Comparison of ENCODE assay signal across 16 cellular contexts in genomic region chr5:41875121-41875520, GRCh38. TPM values are rescaled to one million over a fixed set of nuclear protein-coding genes. Genes with fewer than 3 reads are reported as not detected.
A peak's percentile ranks its signal among the peaks of the same experiment; 100 is the strongest.
DNase-seq lines count a peak whose midpoint lies in the region; ATAC-seq and TF ChIP-seq lines count a peak whose summit lies in the region.
"Had no signal": no experiment of that assay in that cellular context is flagged by ENCODE, and none has a peak within 500 bp of the region (broad histone marks: within the 10 kb centered on the region; RNA-seq: fewer than 3 reads in every experiment).

No MANE protein-coding gene starts in this region.

- H3K9ac ChIP-seq in Karpas-422 (ENCODE audit: low read length) = no peak overlapping the region
- H3K9ac ChIP-seq: BLaER1 had no signal

- H3K4me1 Mint-ChIP-seq in activated naive CD4-positive, alpha-beta T cell treated with anti-CD3 and anti-CD28 coated beads, Interleukin-2, amount 50 U/mL, for 24 hours = peaks cover 18% of the 10 kb centered on the region
- peaks cover 37% of the 10 kb centered on the region for H3K4me1 Mint-ChIP-seq in T-helper 2 cell treated with Interferon-gamma antibody and Interleukin-4, amounts not matched to agents 5 μg/mL and 100 μg/mL, for 36 hours (ENCODE audit: low read depth)

- no peak for ATAC-seq in GM18502 (IDR thresholded peaks at IDR 0.05; ENCODE audit: poor library complexity, unreplicated experiment)
- ATAC-seq: K562, PC-3 had no signal

- H3K36me3 Mint-ChIP-seq in activated naive CD4-positive, alpha-beta T cell treated with anti-CD3 and anti-CD28 coated beads, Interleukin-2, amount 50 U/mL, for 24 hours = no peaks in the 10 kb centered on the region
- H3K36me3 Mint-ChIP-seq in T-helper 2 cell treated with Interferon-gamma antibody and Interleukin-4, amounts not matched to agents 5 μg/mL and 100 μg/mL, for 36 hours (ENCODE audit: low read depth) = no peaks in the 10 kb centered on the region

- H3K36me3 ChIP-seq in Karpas-422 (ENCODE audit: insufficient read depth, low read length) = no peaks in the 10 kb centered on the region
- no peaks in the 10 kb centered on the region for H3K36me3 ChIP-seq in Peyer's patch
- H3K36me3 ChIP-seq: BLaER1 had no signal

- H3K4me1 ChIP-seq in Karpas-422 (ENCODE audit: low read length) = peaks cover 13% of the 10 kb centered on the region
- peaks cover 0 to 6% (median 3%) of the 10 kb centered on the region in 4 donors for H3K4me1 ChIP-seq in Peyer's patch

- no peaks in the 10 kb centered on the region for H4K20me1 ChIP-seq in Karpas-422 (ENCODE audit: insufficient read depth, low read depth, low read length)
- H4K20me1 ChIP-seq: BLaER1 had no signal

- H3K27ac ChIP-seq in Karpas-422 (ENCODE audit: low read length) (no peak overlapping the region), Peyer's patch (no peak overlapping the region)
- H3K27ac ChIP-seq: BLaER1 had no signal

- DNase-seq in activated naive CD4-positive, alpha-beta T cell treated with anti-CD3 and anti-CD28 coated beads, Interleukin-2, amount 50 U/mL, for 16 hours = no peak
- DNase-seq in GM20000 (ENCODE audit: low spot score) = peak; percentile 23
- no peak for DNase-seq in T-helper 2 cell treated with Interferon-gamma antibody and Interleukin-4, amounts not matched to agents 5 μg/mL and 100 μg/mL, for 36 hours (ENCODE audit: low spot score)
- DNase-seq in Karpas-422 = no peak
- DNase-seq in Peyer's patch = no peak
- DNase-seq: DMS79 treated with DMSO at 0.1 percent for 48 hours, GOT3, NCI-H1417, NCI-H187 treated with DMSO at 0.1 percent for 48 hours, NCI-H226, NCI-H524, PC-3 had no signal

- H3K4me3 Mint-ChIP-seq in activated naive CD4-positive, alpha-beta T cell treated with anti-CD3 and anti-CD28 coated beads, Interleukin-2, amount 50 U/mL, for 24 hours = peak overlapping the region; percentile 2
- H3K4me3 Mint-ChIP-seq in T-helper 2 cell treated with Interferon-gamma antibody and Interleukin-4, amounts not matched to agents 5 μg/mL and 100 μg/mL, for 36 hours = peak overlapping the region; percentile 1

- peaks cover 7% of the 10 kb centered on the region for H3K79me2 ChIP-seq in Karpas-422 (ENCODE audit: low read length)

- no peak overlapping the region for H3K4me2 ChIP-seq in Karpas-422 (ENCODE audit: low read depth, low read length, poor library complexity, severe bottlenecking)
- H3K4me2 ChIP-seq: BLaER1 had no signal

- TF ChIP-seq CTCF in GM20000 (IDR thresholded peaks at IDR 0.05; ENCODE audit: extremely low read depth, missing control alignments) = no peak
- TF ChIP-seq CTCF in Peyer's patch (IDR thresholded peaks at IDR 0.05) = no peak

- no peak overlapping the region for H3K4me3 ChIP-seq in Karpas-422 (ENCODE audit: low read length)
- H3K4me3 ChIP-seq in Peyer's patch = no peak overlapping the region
- H3K4me3 ChIP-seq: BLaER1, K562 had no signal

- no peak for TF ChIP-seq POLR2A in Peyer's patch (IDR thresholded peaks at IDR 0.05)

- H3K27me3 ChIP-seq in Karpas-422 (ENCODE audit: low read length) (no peaks in the 10 kb centered on the region), Peyer's patch (no peaks in the 10 kb centered on the region)
- H3K27me3 ChIP-seq: BLaER1 had no signal

- H3K9me2 ChIP-seq in Karpas-422 (replicated peaks; ENCODE audit: insufficient read depth, low read length) = no peaks in the 10 kb centered on the region

- no peaks in the 10 kb centered on the region for H3K9me3 Mint-ChIP-seq in activated naive CD4-positive, alpha-beta T cell treated with anti-CD3 and anti-CD28 coated beads, Interleukin-2, amount 50 U/mL, for 24 hours
- no peaks in the 10 kb centered on the region for H3K9me3 Mint-ChIP-seq in T-helper 2 cell treated with Interferon-gamma antibody and Interleukin-4, amounts not matched to agents 5 μg/mL and 100 μg/mL, for 36 hours

- H2AFZ ChIP-seq in Karpas-422 (ENCODE audit: low read length) = no peak overlapping the region

- H3K27me3 Mint-ChIP-seq in activated naive CD4-positive, alpha-beta T cell treated with anti-CD3 and anti-CD28 coated beads, Interleukin-2, amount 50 U/mL, for 24 hours = peaks cover 2% of the 10 kb centered on the region
- H3K27me3 Mint-ChIP-seq in T-helper 2 cell treated with Interferon-gamma antibody and Interleukin-4, amounts not matched to agents 5 μg/mL and 100 μg/mL, for 36 hours (ENCODE audit: low read depth) = no peaks in the 10 kb centered on the region

- H3K27ac Mint-ChIP-seq in activated naive CD4-positive, alpha-beta T cell treated with anti-CD3 and anti-CD28 coated beads, Interleukin-2, amount 50 U/mL, for 24 hours = no peak overlapping the region
- peak overlapping the region; percentile 29 for H3K27ac Mint-ChIP-seq in T-helper 2 cell treated with Interferon-gamma antibody and Interleukin-4, amounts not matched to agents 5 μg/mL and 100 μg/mL, for 36 hours

- H3K9me3 ChIP-seq in Karpas-422 (ENCODE audit: low read length) = no peaks in the 10 kb centered on the region
- H3K9me3 ChIP-seq in Peyer's patch = no peaks in the 10 kb centered on the region
- H3K9me3 ChIP-seq: BLaER1 had no signal

RNA-seq across cellular contexts. Expression of gene OXCT1, which starts 4.9 kb away (rescaled TPM):
- total RNA-seq in Karpas-422 (2014; rRNA removed; shearing (Covaris generic); ENCODE audit: low replicate concordance) = 62.8 and 81.3 TPM in 2 replicates
- 10 to 100 TPM in 2 of 4 donors, 1 to 10 TPM in 2; 6.0 to 19.8 (median 10.0) TPM for total RNA-seq in Peyer's patch

RNA-seq across cellular contexts. Expression of gene RIMOC1, which starts 29.0 kb away (rescaled TPM):
- 14.0 and 42.9 TPM in 2 replicates for total RNA-seq in Karpas-422 (2014; rRNA removed; shearing (Covaris generic); ENCODE audit: low replicate concordance)
- total RNA-seq in Peyer's patch = 10 to 100 TPM; 11.6 to 19.1 (median 12.4) TPM

RNA-seq across cellular contexts. Expression of gene FBXO4, which starts 50.0 kb away (rescaled TPM):
- 21.4 and 48.4 TPM in 2 replicates for total RNA-seq in Karpas-422 (2014; rRNA removed; shearing (Covaris generic); ENCODE audit: low replicate concordance)
- 10 to 100 TPM in 1 of 4 donors, 1 to 10 TPM in 3; 7.6 to 16.5 (median 7.9) TPM for total RNA-seq in Peyer's patch
